Comparison of ENCODE assay signal across 18 cellular contexts in genomic region chr10:11819027-11819426, GRCh38.
"Had no signal": no experiment of that assay in that cellular context is flagged by ENCODE, and none has a peak within 500 bp of the region (broad histone marks: within the 10 kb centered on the region; RNA-seq: fewer than 3 reads in every experiment).

No MANE protein-coding gene starts in this region.

- H3K9me3 ChIP-seq: colonic mucosa, mucosa of descending colon, neutrophil, psoas muscle, spleen, testis, tibial nerve had no signal

- H3K27ac ChIP-seq: colonic mucosa, hepatocyte, neutrophil, psoas muscle, testis, tibial nerve had no signal

- H3K27me3 ChIP-seq: hepatocyte, testis had no signal

- H3K36me3 ChIP-seq: colonic mucosa, neutrophil, spleen, tibial nerve had no signal

- H2AFZ ChIP-seq: hepatocyte had no signal

- DNase-seq: colonic mucosa; effector CD4-positive, alpha-beta T cell; endodermal cell; foreskin melanocyte; head of caudate nucleus; mucosa of descending colon; psoas muscle; spleen; stimulated activated CD4-positive, alpha-beta T cell treated with anti-CD3 and anti-CD28 coated beads, Interleukin-15, amount 100 ng/mL, for 24 hours; stimulated activated CD4-positive, alpha-beta T cell treated with anti-CD3 and anti-CD28 coated beads, Interleukin-1b, Interleukin-23, amount 100 ng/mL, for 48 hours; stimulated activated CD4-positive, alpha-beta T cell treated with anti-CD3 and anti-CD28 coated beads, Interleukin-4, amount 100 ng/mL, for 4 hours; stimulated activated naive B cell treated with anti-CD40 and anti-IgM and Interleukin-4, amounts not matched to agents 10 μg/mL and 1 μg/mL and 100 μg/mL, for 72 hours; stimulated activated naive CD8-positive, alpha-beta T cell treated with anti-CD3 and anti-CD28 coated beads, Interleukin-15, amount 100 ng/mL, for 72 hours; testis had no signal

- H3K9me3 Mint-ChIP-seq: endodermal cell; naive thymus-derived CD8-positive, alpha-beta T cell; stimulated activated naive B cell treated with anti-CD40 and anti-IgM and Interleukin-4, amounts not matched to agents 10 μg/mL and 1 μg/mL and 100 μg/mL, for 72 hours; stimulated activated naive CD8-positive, alpha-beta T cell treated with anti-CD3 and anti-CD28 coated beads, Interleukin-15, amount 100 ng/mL, for 72 hours had no signal

- H3K4me3 ChIP-seq: colonic mucosa, hepatocyte, mucosa of descending colon, testis, tibial nerve had no signal

- H3K4me3 Mint-ChIP-seq: endodermal cell had no signal

- H3K36me3 Mint-ChIP-seq: naive thymus-derived CD8-positive, alpha-beta T cell; stimulated activated naive B cell treated with anti-CD40 and anti-IgM and Interleukin-4, amounts not matched to agents 10 μg/mL and 1 μg/mL and 100 μg/mL, for 72 hours had no signal

- H3K4me1 ChIP-seq: colonic mucosa, testis had no signal

- ATAC-seq: naive thymus-derived CD8-positive, alpha-beta T cell; stimulated activated naive CD8-positive, alpha-beta T cell treated with anti-CD3 and anti-CD28 coated beads, Interleukin-15, amount 100 ng/mL, for 72 hours had no signal
